21 cellular contexts compared by ENCODE assay signal in the genomic region with DNA sequence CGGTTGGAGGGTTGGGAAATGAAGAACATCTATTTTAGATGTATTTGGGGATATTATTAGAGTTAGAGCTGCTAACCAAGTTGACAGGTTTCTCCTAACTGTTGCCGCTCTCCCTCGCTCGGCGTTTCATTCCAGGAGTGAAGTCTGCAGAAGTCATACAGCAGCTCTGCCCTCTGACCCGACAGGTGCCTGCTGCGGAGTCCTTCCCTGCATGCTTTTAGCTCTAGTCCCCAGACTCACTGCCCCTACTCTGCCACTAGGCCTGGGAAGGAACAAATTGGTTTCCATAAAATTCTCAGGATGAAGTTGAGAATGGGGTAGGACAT.
A peak's percentile ranks its signal among the peaks of the same experiment; 100 is the strongest.
DNase-seq lines count a peak whose midpoint lies in the region; ATAC-seq, FAIRE-seq and TF ChIP-seq lines count a peak whose summit lies in the region.
"Had no signal": no experiment of that assay in that cellular context is flagged by ENCODE, and none has a peak within 500 bp of the region (broad histone marks: within the 10 kb centered on the region; RNA-seq: fewer than 3 reads in every experiment).

No MANE protein-coding gene starts in this region.

- H3K27ac ChIP-seq in RWPE1: peak overlapping the region; percentile 86
- H3K27ac ChIP-seq in osteoblast (ENCODE audit: low read depth, low read length): peak overlapping the region; percentile 84
- H3K27ac ChIP-seq: ovary had no signal

- peaks cover 74% of the 10 kb centered on the region for H3K4me1 Mint-ChIP-seq in Caco-2 (ENCODE audit: low read depth, unreplicated experiment)

- H3K9me3 ChIP-seq in Caco-2: no peaks in the 10 kb centered on the region
- no peaks in the 10 kb centered on the region for H3K9me3 ChIP-seq in osteoblast (ENCODE audit: low read depth, low read length)
- H3K9me3 ChIP-seq: ovary had no signal

- no peak overlapping the region for H2AFZ ChIP-seq in osteoblast (ENCODE audit: low read length)

- no peak for DNase-seq in Caco-2
- DNase-seq in RWPE1 (ENCODE audit: low spot score): no peak
- DNase-seq in fibroblast of mammary gland (ENCODE audit: low read depth): peak; percentile 46
- DNase-seq in osteoblast (ENCODE audit: insufficient read length, low spot score, missing footprints): no peak
- DNase-seq in H54 (ENCODE audit: insufficient read length, low spot score): no peak
- no peak for DNase-seq in stimulated activated naive CD4-positive, alpha-beta T cell treated with Interleukin-2 at 50 U/mL for 16 hours (lab: John Stamatoyannopoulos, UW)
- DNase-seq in kidney glomerular epithelial cell (lab: John Stamatoyannopoulos, UW): no peak
- DNase-seq: activated CD4-positive, alpha-beta T cell treated with anti-CD3 and anti-CD28 coated beads for 36 hours; activated naive CD4-positive, alpha-beta T cell treated with anti-CD3 and anti-CD28 coated beads for 36 hours; activated T-cell treated with anti-CD3 and anti-CD28 coated beads, Interleukin-2, amount 50 U/mL, for 72 hours; amniotic stem cell; central memory CD4-positive, alpha-beta T cell; hippocampal formation; Karpas-422; NCI-H1694 treated with DMSO at 0.1 percent for 48 hours; ovary; SIG-M5 had no signal

- CTCF ChIA-PET in Caco-2 (lab: Charles Lee) (interaction anchor here (0.9 kb wide), 2 partner anchors 15 to 81 kb away, joined by 3 read pairs; no protein-coding TSS in a partner anchor), RWPE1 (lab: Yijun Ruan, JAX) (interaction anchor here (0.6 to 0.9 kb wide), 2 partner anchors 9 to 22 kb away, joined by 3 read pairs; no protein-coding TSS in a partner anchor)

- no peak for TF ChIP-seq POLR2A in H54 (IDR thresholded peaks at IDR 0.05; ENCODE audit: low read depth, low read length)

- no peaks in the 10 kb centered on the region for H3K27me3 Mint-ChIP-seq in Caco-2 (ENCODE audit: insufficient read depth, unreplicated experiment)

- no peak overlapping the region for H3K4me3 ChIP-seq in Caco-2 (ENCODE audit: low read depth, low read length)
- no peak overlapping the region for H3K4me3 ChIP-seq in fibroblast of mammary gland (ENCODE audit: control insufficient read depth, low read depth, low read length)
- no peak overlapping the region for H3K4me3 ChIP-seq in osteoblast (ENCODE audit: insufficient read depth, low read length)
- H3K4me3 ChIP-seq: ovary had no signal

- H3K36me3 Mint-ChIP-seq in Caco-2 (ENCODE audit: insufficient read depth, unreplicated experiment): peaks cover 54% of the 10 kb centered on the region
- H3K36me3 Mint-ChIP-seq: CD14-positive monocyte had no signal

- H3K27me3 ChIP-seq in Caco-2 (replicated peaks; ENCODE audit: control insufficient read depth, insufficient read depth, low read length) (no peaks in the 10 kb centered on the region), osteoblast (ENCODE audit: insufficient read depth, low read length) (no peaks in the 10 kb centered on the region)
- H3K27me3 ChIP-seq: ovary had no signal

- ATAC-seq in HG02885 (IDR thresholded peaks at IDR 0.05; ENCODE audit: poor library complexity, unreplicated experiment): no peak
- ATAC-seq: activated CD4-positive, alpha-beta T cell treated with anti-CD3 and anti-CD28 coated beads for 36 hours had no signal

- H3K9me3 Mint-ChIP-seq in Caco-2 (ENCODE audit: unreplicated experiment): no peaks in the 10 kb centered on the region
- H3K9me3 Mint-ChIP-seq: activated naive CD4-positive, alpha-beta T cell treated with anti-CD3 and anti-CD28 coated beads for 36 hours; activated T-cell treated with anti-CD3 and anti-CD28 coated beads, Interleukin-2, amount 50 U/mL, for 72 hours; CD14-positive monocyte had no signal

- peaks cover 25% of the 10 kb centered on the region for H3K79me2 ChIP-seq in osteoblast (ENCODE audit: insufficient read depth, low read length)

- H3K4me3 Mint-ChIP-seq in Caco-2 (ENCODE audit: unreplicated experiment): no peak overlapping the region
- H3K4me3 Mint-ChIP-seq: activated CD4-positive, alpha-beta T cell treated with anti-CD3 and anti-CD28 coated beads for 36 hours; activated naive CD4-positive, alpha-beta T cell treated with anti-CD3 and anti-CD28 coated beads for 36 hours; activated T-cell treated with anti-CD3 and anti-CD28 coated beads, Interleukin-2, amount 50 U/mL, for 72 hours; CD14-positive monocyte had no signal

- no peak for TF ChIP-seq CTCF in Caco-2 (IDR thresholded peaks at IDR 0.05; ENCODE audit: insufficient read depth in 1 of 2, low read depth in 1 of 2, low read length in 1 of 2, severe bottlenecking in 1 of 2, unreplicated experiment in 1 of 2)
- no peak for TF ChIP-seq CTCF in RWPE1 (conservative IDR thresholded peaks at IDR 0.05; ENCODE audit: low read depth)
- TF ChIP-seq CTCF in fibroblast of mammary gland (conservative IDR thresholded peaks at IDR 0.05; ENCODE audit: control insufficient read depth, insufficient read depth, low read depth, low read length): no peak
- TF ChIP-seq CTCF in osteoblast (IDR thresholded peaks at IDR 0.05; ENCODE audit: extremely low read depth, low read depth, low read length): no peak

- no peak overlapping the region for H3K4me2 ChIP-seq in osteoblast (ENCODE audit: insufficient read depth, low read length)

- BruUV-seq in Caco-2 (replicated peaks; lab: Mats Ljungman, UMichigan): no TSS peak

- POLR2A ChIA-PET in Caco-2 (lab: Charles Lee): no interaction called here
- POLR2A ChIA-PET in RWPE1 (lab: Yijun Ruan, JAX; ENCODE audit: low non-redundant PET): no interaction called here

- intact Hi-C loops in Caco-2 (cut with micrococcal nuclease; ENCODE audit: unreplicated experiment): no loop called here

- H3K4me1 ChIP-seq in Caco-2 (peaks cover 91% of the 10 kb centered on the region), osteoblast (ENCODE audit: insufficient read depth, low read length) (peaks cover 32% of the 10 kb centered on the region)

- FAIRE-seq in H54 (lab: Jason Lieb, UNC): no peak
- FAIRE-seq: G401.6, islet of Langerhans had no signal

- H3K36me3 ChIP-seq in Caco-2 (ENCODE audit: control insufficient read depth, insufficient read depth, low read length): no peaks in the 10 kb centered on the region
- H3K36me3 ChIP-seq in osteoblast (ENCODE audit: insufficient read depth, low read length): peaks cover 17% of the 10 kb centered on the region
- H3K36me3 ChIP-seq: ovary had no signal

- H4K20me1 ChIP-seq in osteoblast (ENCODE audit: insufficient read depth, low read length): no peaks in the 10 kb centered on the region

- peak overlapping the region; percentile 91 for H3K27ac Mint-ChIP-seq in Caco-2 (ENCODE audit: unreplicated experiment)
- H3K27ac Mint-ChIP-seq: activated CD4-positive, alpha-beta T cell treated with anti-CD3 and anti-CD28 coated beads for 36 hours; activated naive CD4-positive, alpha-beta T cell treated with anti-CD3 and anti-CD28 coated beads for 36 hours; activated T-cell treated with anti-CD3 and anti-CD28 coated beads, Interleukin-2, amount 50 U/mL, for 72 hours had no signal
